Comparison of ENCODE assay signal across 29 cellular contexts in genomic region chr10:100306861-100307260, GRCh38. TPM values are rescaled to one million over a fixed set of nuclear protein-coding genes. Genes with fewer than 3 reads are reported as not detected.
DNase-seq lines count a peak whose midpoint lies in the region; TF ChIP-seq lines count a peak whose summit lies in the region.
"Had no signal": no experiment of that assay in that cellular context is flagged by ENCODE, and none has a peak within 500 bp of the region (broad histone marks: within the 10 kb centered on the region; RNA-seq: fewer than 3 reads in every experiment).

No MANE protein-coding gene starts in this region.

- H3K4me1 ChIP-seq in adipocyte (ENCODE audit: control insufficient read depth, insufficient read depth, low read length), result peaks cover 21% of the 10 kb centered on the region
- H3K4me1 ChIP-seq in esophagus (ENCODE audit: control insufficient read depth in 2 of 2, insufficient read depth in 2 of 2, low read length in 1 of 2), result no peaks in the 10 kb centered on the region
- H3K4me1 ChIP-seq in esophagus squamous epithelium, result peaks cover 0 to 53% (median 10%) of the 10 kb centered on the region in 3 donors
- no peaks in the 10 kb centered on the region for H3K4me1 ChIP-seq in tibial artery
- H3K4me1 ChIP-seq: BLaER1 treated with 17β-estradiol and CSF1 and Interleukin-3, amounts not matched to agents 10 nM and 100 nM had no signal

- 60 to 76% methylated on average over 5 of the region's 5 CpGs for WGBS in esophagus, 2 donors
- 31 to 58% methylated on average over 5 of the region's 5 CpGs for WGBS in esophagus squamous epithelium, 2 donors

- TF ChIP-seq POLR2A in esophagus squamous epithelium (IDR thresholded peaks at IDR 0.05), result no peak

- DNase-seq in adipocyte (ENCODE audit: low read depth), result no peak
- DNase-seq in esophagus squamous epithelium (lab: John Stamatoyannopoulos, UW), result no peak
- DNase-seq in NCI-H128 (lab: John Stamatoyannopoulos, UW; ENCODE audit: unreplicated experiment), result no peak
- DNase-seq in NAMALWA (ENCODE audit: low spot score), result no peak
- no peak for DNase-seq in tibial artery
- DNase-seq in COLO829 (ENCODE audit: low spot score), result no peak
- DNase-seq: AML-193; CD4-positive, alpha-beta T cell; CD8-positive, alpha-beta T cell; COR-L47; DMS 273 treated with DMSO at 0.1 percent for 48 hours; DMS153; DMS53; DMS79; DND-41; EL; GDM1 had no signal

- no peaks in the 10 kb centered on the region for H3K36me3 ChIP-seq in adipocyte (ENCODE audit: control insufficient read depth, insufficient read depth, low read length, severe bottlenecking)
- H3K36me3 ChIP-seq in esophagus (ENCODE audit: control insufficient read depth in 2 of 2, insufficient read depth in 2 of 2, low read length in 1 of 2), result no peaks in the 10 kb centered on the region
- H3K36me3 ChIP-seq in esophagus squamous epithelium, result no peaks in the 10 kb centered on the region
- no peaks in the 10 kb centered on the region for H3K36me3 ChIP-seq in tibial artery
- H3K36me3 ChIP-seq: BLaER1 treated with 17β-estradiol and CSF1 and Interleukin-3, amounts not matched to agents 10 nM and 100 nM had no signal

- H3K9me3 ChIP-seq in adipocyte (ENCODE audit: control insufficient read depth, low read length) (no peaks in the 10 kb centered on the region), esophagus (ENCODE audit: control insufficient read depth in 2 of 2, insufficient read depth in 1 of 2, low read depth in 1 of 2, low read length in 1 of 2) (no peaks in the 10 kb centered on the region), esophagus squamous epithelium (no peaks in the 10 kb centered on the region), tibial artery (no peaks in the 10 kb centered on the region)
- H3K9me3 ChIP-seq: A549; BLaER1 treated with 17β-estradiol and CSF1 and Interleukin-3, amounts not matched to agents 10 nM and 100 nM had no signal

- H3K27ac ChIP-seq in esophagus (ENCODE audit: low read depth in 2 of 2, low read length in 1 of 2) (peak overlapping the region; percentile 83 to 92), esophagus squamous epithelium (peak overlapping the region; percentile 55 to 83 (median 74)), skin epidermis (peak overlapping the region in 11 of 21 experiments; percentile 16 to 62 (median 51)), tibial artery (no peak overlapping the region)
- H3K27ac ChIP-seq: 22Rv1; BLaER1 treated with 17β-estradiol and CSF1 and Interleukin-3, amounts not matched to agents 10 nM and 100 nM; C4-2B had no signal

- H3K4me3 ChIP-seq in adipocyte (ENCODE audit: low read length) (no peak overlapping the region), esophagus (ENCODE audit: low read depth in 1 of 2, low read length in 2 of 2) (no peak overlapping the region), esophagus squamous epithelium (no peak overlapping the region), skin epidermis (no peak overlapping the region), tibial artery (no peak overlapping the region)
- H3K4me3 ChIP-seq: A549; BLaER1 treated with 17β-estradiol and CSF1 and Interleukin-3, amounts not matched to agents 10 nM and 100 nM; GM12878 had no signal

- intact Hi-C loops in esophagus squamous epithelium (cut with DNase I), result no loop called here
- intact Hi-C loops in tibial artery (cut with DNase I; ENCODE audit: low total_unique reads), result no loop called here

- peak overlapping the region; percentile 44 for H3K9ac ChIP-seq in adipocyte (ENCODE audit: low read length)
- H3K9ac ChIP-seq: BLaER1 treated with 17β-estradiol and CSF1 and Interleukin-3, amounts not matched to agents 10 nM and 100 nM had no signal

- H3K27me3 ChIP-seq in adipocyte (replicated peaks; ENCODE audit: control insufficient read depth, insufficient read depth, low read length) (peaks cover 3% of the 10 kb centered on the region), esophagus (ENCODE audit: control insufficient read depth in 1 of 2, insufficient read depth in 2 of 2, low read length in 2 of 2) (no peaks in the 10 kb centered on the region), esophagus squamous epithelium (peaks cover 0 to 56% (median 0%) of the 10 kb centered on the region in 4 donors), tibial artery (peaks cover 0 to 40% of the 10 kb centered on the region in 2 donors)
- H3K27me3 ChIP-seq: BLaER1 treated with 17β-estradiol and CSF1 and Interleukin-3, amounts not matched to agents 10 nM and 100 nM had no signal

- TF ChIP-seq CTCF in esophagus squamous epithelium (IDR thresholded peaks at IDR 0.05), result no peak
- TF ChIP-seq CTCF in tibial artery (IDR thresholded peaks at IDR 0.05), result no peak

RNA-seq across cellular contexts. Expression of gene BLOC1S2, which starts 20.4 kb away (rescaled TPM):
- 10 to 100 TPM; 51.2 to 58.2 TPM for polyA plus RNA-seq in esophagus
- 10 to 100 TPM; 38.3 to 73.1 (median 54.5) TPM for total RNA-seq in esophagus squamous epithelium

RNA-seq across cellular contexts. Expression of gene PKD2L1, which starts 23.2 kb away (rescaled TPM):
- polyA plus RNA-seq in esophagus, result not detected
- total RNA-seq in esophagus squamous epithelium, result not detected
- total RNA-seq: A172; B cell; CD4-positive, alpha-beta T cell; Daoy; G401 had no signal
- polyA plus RNA-seq: BJ had no signal

RNA-seq across cellular contexts. Expression of gene CWF19L1, which starts 39.4 kb away (rescaled TPM):
- polyA plus RNA-seq in esophagus, result 10 to 100 TPM; 11.4 to 11.5 TPM
- total RNA-seq in esophagus squamous epithelium, result 10 to 100 TPM in 3 of 4 donors, 1 to 10 TPM in 1; 6.7 to 22.1 (median 19.4) TPM

RNA-seq across cellular contexts. Expression of gene SCD, which starts 40.2 kb away (rescaled TPM):
- 10 to 100 TPM; 57.6 to 73.1 TPM for polyA plus RNA-seq in esophagus
- total RNA-seq in esophagus squamous epithelium, result 100 to 1,000 TPM in 2 of 4 donors, 10 to 100 TPM in 2; 46.7 to 307 (median 101) TPM

Comparison
In these comparisons a context has a peak if more than half of its experiments do, and no peak if none do; other contexts are left out.
1. H3K27ac ChIP-seq: peak in esophagus (2 of 2), esophagus squamous epithelium (4 of 4) and skin epidermis (11 of 21); none in tibial artery (0 of 2).